In genomic region chr18:32734442-32734841, GRCh38 we compare ENCODE assay signal across 21 cellular contexts. TPM values are rescaled to one million over a fixed set of nuclear protein-coding genes. Genes with fewer than 3 reads are reported as not detected.
DNase-seq lines count a peak whose midpoint lies in the region; ATAC-seq, FAIRE-seq and TF ChIP-seq lines count a peak whose summit lies in the region.
"Had no signal": no experiment of that assay in that cellular context is flagged by ENCODE, and none has a peak within 500 bp of the region (broad histone marks: within the 10 kb centered on the region; RNA-seq: fewer than 3 reads in every experiment).

No MANE protein-coding gene starts in this region.

- H3K14ac ChIP-seq in IMR-90 (replicated peaks; ENCODE audit: low read depth, low read length) (no peak overlapping the region), H1 (ENCODE audit: insufficient read length) (no peak overlapping the region)

- H3K27me3 Mint-ChIP-seq in naive thymus-derived CD8-positive, alpha-beta T cell: peaks cover 0 to 10% (median 2%) of the 10 kb centered on the region in 5 donors
- H3K27me3 Mint-ChIP-seq: B cell had no signal

- H3K4me3 ChIP-seq in A549 (no peak overlapping the region), IMR-90 (ENCODE audit: insufficient read depth, low read depth, low read length) (no peak overlapping the region), H1 (ENCODE audit: extremely low read depth in 1 of 4, insufficient read depth in 2 of 4, low read depth in 3 of 4, low read length in 4 of 4) (no peak overlapping the region)
- H3K4me3 ChIP-seq: BLaER1 treated with 17β-estradiol and CSF1 and Interleukin-3, amounts not matched to agents 10 nM and 100 nM had no signal

- H3K23me2 ChIP-seq in H1 (ENCODE audit: low read depth, low read length): no peaks in the 10 kb centered on the region

- H3K27ac Mint-ChIP-seq in naive thymus-derived CD8-positive, alpha-beta T cell: no peak overlapping the region
- H3K27ac Mint-ChIP-seq: B cell; CD4-positive, alpha-beta T cell; CD8-positive, alpha-beta T cell had no signal

- no peak overlapping the region for H2BK12ac ChIP-seq in H1 (ENCODE audit: low read depth, low read length)

- in situ Hi-C loops in IMR-90 (cut with MboI; ENCODE audit: low sequenced_read_pairs): no loop called here

- H3K4me1 ChIP-seq in A549 (no peaks in the 10 kb centered on the region), IMR-90 (ENCODE audit: control insufficient read depth, insufficient read depth, low read length) (no peaks in the 10 kb centered on the region), H1 (replicated peaks in 1 of 4; ENCODE audit: control insufficient read depth in 3 of 4, insufficient read depth in 4 of 4, low read length in 3 of 4) (peaks cover 0 to 2% (median 0%) of the 10 kb centered on the region in 4 experiments; a peak in 1 of 7 replicates)
- H3K4me1 ChIP-seq: Caco-2 had no signal

- no peak overlapping the region for H2BK15ac ChIP-seq in IMR-90 (ENCODE audit: low read depth, low read length)
- H2BK15ac ChIP-seq in H1 (ENCODE audit: low read length): no peak overlapping the region

- no peaks in the 10 kb centered on the region for H3K9me1 ChIP-seq in IMR-90 (ENCODE audit: insufficient read depth, low read length)

- TF ChIP-seq EP300 in A549 (IDR thresholded peaks at IDR 0.05) (no peak), H1 (IDR thresholded peaks at IDR 0.05; ENCODE audit: borderline replicate concordance in 1 of 2, low read depth in 2 of 2, low read length in 2 of 2) (no peak)

- H2BK20ac ChIP-seq in IMR-90 (ENCODE audit: low read depth, low read length) (no peak overlapping the region), H1 (ENCODE audit: low read length) (no peak overlapping the region)

- H3K27me3 ChIP-seq in IMR-90 (ENCODE audit: control insufficient read depth, insufficient read depth, low read length) (no peaks in the 10 kb centered on the region), H1 (replicated peaks in 1 of 4; ENCODE audit: control insufficient read depth in 3 of 4, extremely low read depth in 1 of 4, insufficient read depth in 3 of 4, low read length in 3 of 4) (no peaks in the 10 kb centered on the region)
- H3K27me3 ChIP-seq: BLaER1 treated with 17β-estradiol and CSF1 and Interleukin-3, amounts not matched to agents 10 nM and 100 nM had no signal

- H3K9ac ChIP-seq in IMR-90 (ENCODE audit: low read depth, low read length) (no peak overlapping the region), H1 (replicated peaks in 1 of 4; ENCODE audit: extremely low read depth in 1 of 4, low read depth in 3 of 4, low read length in 3 of 4) (no peak overlapping the region)
- H3K9ac ChIP-seq: BLaER1 treated with 17β-estradiol and CSF1 and Interleukin-3, amounts not matched to agents 10 nM and 100 nM had no signal

- no peak for DNase-seq in A549 (ENCODE audit: low read depth in 1 of 2, low spot score in 1 of 2)
- DNase-seq in IMR-90: no peak
- DNase-seq in H1 (ENCODE audit: low read depth in 1 of 2, low spot score in 2 of 2): no peak
- DNase-seq in NAMALWA (ENCODE audit: low spot score): no peak
- no peak for DNase-seq in activated CD4-positive, alpha-beta T cell treated with anti-CD3 and anti-CD28 coated beads for 48 hours
- no peak for DNase-seq in naive thymus-derived CD8-positive, alpha-beta T cell
- DNase-seq: 8988T; AML-193; Caco-2; Calu3; CD4-positive, alpha-beta T cell; CD8-positive, alpha-beta T cell; DMS79 treated with DMSO at 0.1 percent for 48 hours; GF-D8 had no signal

- no peak overlapping the region for H3K56ac ChIP-seq in IMR-90 (ENCODE audit: extremely low read depth, insufficient read depth, low read length)
- no peak overlapping the region for H3K56ac ChIP-seq in H1 (replicated peaks; ENCODE audit: insufficient read length, low read depth, low read length)

- H3K4me1 Mint-ChIP-seq in naive thymus-derived CD8-positive, alpha-beta T cell: peaks cover 0 to 28% (median 2%) of the 10 kb centered on the region in 4 donors

- no peak overlapping the region for H2BK5ac ChIP-seq in IMR-90 (ENCODE audit: low read depth, low read length, poor library complexity, severe bottlenecking)
- H2BK5ac ChIP-seq in H1 (ENCODE audit: low read depth, low read length): no peak overlapping the region

- no peak for FAIRE-seq in A549 (lab: Jason Lieb, UNC)
- no peak for FAIRE-seq in H1 (lab: Jason Lieb, UNC)
- FAIRE-seq: A204.1, G401.6, GM12891 had no signal

- H2AK9ac ChIP-seq in IMR-90 (replicated peaks; ENCODE audit: low read depth, low read length, poor library complexity): no peak overlapping the region

- no peaks in the 10 kb centered on the region for H3K79me1 ChIP-seq in IMR-90 (ENCODE audit: low read depth in 1 of 2, low read length in 2 of 2)
- H3K79me1 ChIP-seq in H1 (ENCODE audit: low read depth, low read length): no peaks in the 10 kb centered on the region

- H3K36me3 ChIP-seq in IMR-90 (ENCODE audit: control insufficient read depth, insufficient read depth, low read length): no peaks in the 10 kb centered on the region
- no peaks in the 10 kb centered on the region for H3K36me3 ChIP-seq in H1 (ENCODE audit: control insufficient read depth in 2 of 4, insufficient read depth in 4 of 4, low read length in 3 of 4)
- H3K36me3 ChIP-seq: BLaER1 treated with 17β-estradiol and CSF1 and Interleukin-3, amounts not matched to agents 10 nM and 100 nM had no signal

- intact Hi-C loops in IMR-90 (cut with micrococcal nuclease): no loop called here

- no peak overlapping the region for H3K27ac ChIP-seq in A549
- no peak overlapping the region for H3K27ac ChIP-seq in IMR-90 (ENCODE audit: insufficient read depth, low read length)
- no peak overlapping the region for H3K27ac ChIP-seq in H1 (ENCODE audit: low read depth, low read length)
- H3K27ac ChIP-seq: BLaER1 treated with 17β-estradiol and CSF1 and Interleukin-3, amounts not matched to agents 10 nM and 100 nM; C4-2B had no signal

- H3K4me3 Mint-ChIP-seq in naive thymus-derived CD8-positive, alpha-beta T cell: no peak overlapping the region
- H3K4me3 Mint-ChIP-seq: B cell; CD4-positive, alpha-beta T cell; CD8-positive, alpha-beta T cell had no signal

- peaks cover 0 to 19% (median 2%) of the 10 kb centered on the region in 9 donors for H3K9me3 Mint-ChIP-seq in naive thymus-derived CD8-positive, alpha-beta T cell
- H3K9me3 Mint-ChIP-seq: CD8-positive, alpha-beta T cell had no signal

- H2AFZ ChIP-seq in IMR-90 (replicated peaks; ENCODE audit: low read length, poor library complexity): no peak overlapping the region
- H2AFZ ChIP-seq in H1 (ENCODE audit: low read length): no peak overlapping the region

- H2AK5ac ChIP-seq in IMR-90 (ENCODE audit: low read depth, low read length) (no peak overlapping the region), H1 (ENCODE audit: low read depth, low read length) (no peak overlapping the region)

- H4K5ac ChIP-seq in IMR-90 (ENCODE audit: low read depth, low read length): no peak overlapping the region
- no peak overlapping the region for H4K5ac ChIP-seq in H1 (ENCODE audit: insufficient read length, low read depth, low read length)

- H3K4ac ChIP-seq in IMR-90 (ENCODE audit: low read depth, low read length) (no peak overlapping the region), H1 (replicated peaks; ENCODE audit: insufficient read length, low read depth, low read length) (no peak overlapping the region)

- CTCF ChIA-PET in A549 (lab: Yijun Ruan, JAX): no interaction called here
- CTCF ChIA-PET in IMR-90 (lab: Yijun Ruan, JAX): no interaction called here
- CTCF ChIA-PET in H1 (lab: Charles Lee; ENCODE audit: partially characterized antibody): interaction anchor here (1.0 to 1.5 kb wide), 4 partner anchors 8 to 196 kb away, joined by 3 read pairs; no protein-coding TSS in a partner anchor

- TF ChIP-seq RAD21 in A549 (conservative IDR thresholded peaks at IDR 0.05 in 1 of 2, IDR thresholded peaks at IDR 0.05 in 1 of 2) (no peak), IMR-90 (IDR thresholded peaks at IDR 0.05; ENCODE audit: low read length) (no peak), H1 (IDR thresholded peaks at IDR 0.05 in 1 of 2, conservative IDR thresholded peaks at IDR 0.05 in 1 of 2; ENCODE audit: low read depth in 2 of 2, low read length in 2 of 2) (no peak)

- no peak overlapping the region for H3K23ac ChIP-seq in IMR-90 (ENCODE audit: low read depth, low read length)
- H3K23ac ChIP-seq in H1 (ENCODE audit: insufficient read length): no peak overlapping the region

- BruUV-seq in IMR-90 (replicated peaks; lab: Mats Ljungman, UMichigan): no TSS peak

- POLR2A ChIA-PET in A549 (lab: Yijun Ruan, JAX): no interaction called here
- POLR2A ChIA-PET in IMR-90 (lab: Charles Lee; ENCODE audit: unreplicated experiment): no interaction called here
- POLR2A ChIA-PET in H1 (lab: Charles Lee; ENCODE audit: partially characterized antibody): no interaction called here
- POLR2A ChIA-PET in naive thymus-derived CD8-positive, alpha-beta T cell (lab: Charles Lee): no interaction called here

- dilution Hi-C loops in IMR-90 (cut with HindIII; ENCODE audit: low sequenced_read_pairs, unreplicated experiment): no loop called here

- TF ChIP-seq POLR2A in A549 (IDR thresholded peaks at IDR 0.05; ENCODE audit: low read length) (no peak), IMR-90 (IDR thresholded peaks at IDR 0.05; ENCODE audit: low read depth, low read length) (no peak), H1 (IDR thresholded peaks at IDR 0.05; ENCODE audit: control extremely low read depth in 1 of 2, low read depth in 2 of 2, low read length in 2 of 2) (no peak)

- no peak overlapping the region for H3K4me2 ChIP-seq in A549
- H3K4me2 ChIP-seq in IMR-90 (ENCODE audit: low read depth, low read length): no peak overlapping the region
- H3K4me2 ChIP-seq in H1 (ENCODE audit: insufficient read depth in 1 of 2, low read depth in 2 of 2, low read length in 2 of 2): no peak overlapping the region
- H3K4me2 ChIP-seq: BLaER1 treated with 17β-estradiol and CSF1 and Interleukin-3, amounts not matched to agents 10 nM and 100 nM had no signal

- no peaks in the 10 kb centered on the region for H3K36me3 Mint-ChIP-seq in naive thymus-derived CD8-positive, alpha-beta T cell
- H3K36me3 Mint-ChIP-seq: CD8-positive, alpha-beta T cell had no signal

- H2BK120ac ChIP-seq in IMR-90 (ENCODE audit: low read depth, low read length) (no peak overlapping the region), H1 (replicated peaks; ENCODE audit: low read depth, low read length) (no peak overlapping the region)

- no peaks in the 10 kb centered on the region for H3K79me2 ChIP-seq in H1 (ENCODE audit: control insufficient read depth in 1 of 2, insufficient read depth in 2 of 2, low read length in 2 of 2)

- WGBS in A549 (ENCODE audit: missing lambda C conversion rate): 49% methylated on average over 2 of the region's 2 CpGs
- WGBS in IMR-90 (ENCODE audit: extremely low coverage in 2 of 2, insufficient read length in 1 of 2), 2 experiments: no CpG with 5 or more reads among the region's 2 CpGs
- WGBS in H1 (ENCODE audit: extremely low coverage in 1 of 2, insufficient coverage in 1 of 2, insufficient read length in 1 of 2, insufficient replicate concordance in 2 of 2, low coverage in 1 of 2, low lambda C conversion rate in 2 of 2, missing lambda C conversion rate in 1 of 2), 2 experiments: 90% methylated on average over 2 of the region's 2 CpGs; no CpG with 5 or more reads in 1 of the 2 experiments

- H3K9me3 ChIP-seq in A549: no peaks in the 10 kb centered on the region
- no peaks in the 10 kb centered on the region for H3K9me3 ChIP-seq in IMR-90 (ENCODE audit: control insufficient read depth, insufficient read depth, low read length)
- no peaks in the 10 kb centered on the region for H3K9me3 ChIP-seq in H1 (ENCODE audit: insufficient read depth in 2 of 2, low read depth in 1 of 2, low read length in 1 of 2)
- H3K9me3 ChIP-seq: Caco-2 had no signal

- no peak for TF ChIP-seq CTCF in A549 (IDR thresholded peaks at IDR 0.05)
- TF ChIP-seq CTCF in IMR-90 (conservative IDR thresholded peaks at IDR 0.05; ENCODE audit: low read depth, low read length): no peak
- TF ChIP-seq CTCF in H1 (IDR thresholded peaks at IDR 0.05; ENCODE audit: control extremely low read depth in 1 of 3, insufficient read depth in 1 of 3, low read depth in 1 of 3, low read length in 3 of 3): no peak

- H4K20me1 ChIP-seq in IMR-90 (ENCODE audit: insufficient read depth, low read length) (no peaks in the 10 kb centered on the region), H1 (replicated peaks in 1 of 2; ENCODE audit: control insufficient read depth in 1 of 2, insufficient read depth in 2 of 2, low read length in 2 of 2) (no peaks in the 10 kb centered on the region)
- H4K20me1 ChIP-seq: BLaER1 treated with 17β-estradiol and CSF1 and Interleukin-3, amounts not matched to agents 10 nM and 100 nM had no signal

- H3K18ac ChIP-seq in IMR-90 (ENCODE audit: low read depth, low read length): no peak overlapping the region
- H3K18ac ChIP-seq in H1 (ENCODE audit: extremely low read depth, low read length): no peak overlapping the region

- no peak overlapping the region for H4K8ac ChIP-seq in IMR-90 (ENCODE audit: low read depth in 2 of 2, low read length in 2 of 2)
- no peak overlapping the region for H4K8ac ChIP-seq in H1 (ENCODE audit: extremely low read depth, insufficient read depth, low read length)

- H4K91ac ChIP-seq in IMR-90 (ENCODE audit: insufficient read depth, low read depth, low read length): no peak overlapping the region
- H4K91ac ChIP-seq in H1 (replicated peaks; ENCODE audit: insufficient read length, low read length): no peak overlapping the region

- no peak for ATAC-seq in A549
- ATAC-seq in IMR-90 (ENCODE audit: low read depth): no peak
- no peak for ATAC-seq in naive thymus-derived CD8-positive, alpha-beta T cell
- ATAC-seq: CD8-positive, alpha-beta T cell had no signal

RNA-seq across cellular contexts. Expression of gene KLHL14, which starts 38.4 kb away (rescaled TPM):
- polyA plus RNA-seq in A549 (2011; rRNA removed) (not detected in 2 replicates), A549 (2017; fragmentation: RNase III; extraction: RNeasy Plus Mini Kit Qiagen cat#74134 plus additional on column Dnase treatment) (not detected in 3 replicates), IMR-90 (2012; rRNA removed) (not detected in 2 replicates), H1 (2011; rRNA removed) (1.1 and 1.4 TPM in 2 replicates)
- polyA plus RNA-seq in A549 (2012; cell fraction: cytosol; rRNA removed): not detected in 2 replicates
- not detected in 2 replicates for polyA plus RNA-seq in A549 (2012; cell fraction: nucleus; rRNA removed)
- not detected in 2 replicates for polyA minus RNA-seq in A549 (2011; rRNA and poly(A)+ RNA removed)
- not detected in 2 replicates for total RNA-seq in IMR-90 (2012; rRNA removed)
- not detected in 2 replicates for polyA plus RNA-seq in IMR-90 (2012; cell fraction: cytosol; rRNA removed)
- polyA plus RNA-seq in IMR-90 (2012; cell fraction: nucleus; rRNA removed; ENCODE audit: low replicate concordance): not detected in 2 replicates
- 1.2 and 1.3 TPM in 2 replicates for total RNA-seq in H1 (2021; fragmentation: NEBNext Ultra II Directional; extraction: Animal tissue kit (Norgen Biotek cat#: 25700))
- 0.96 TPM for polyA plus RNA-seq in H1 (2011; cell fraction: cytosol; rRNA removed)
- 2.2 TPM for polyA plus RNA-seq in H1 (2011; cell fraction: nucleus; rRNA removed)
- polyA plus RNA-seq in H1 (2012, experiment 1 of 2): 1.2 to 1.8 TPM (median 1.5 TPM) in 4 replicates
- 0.16 TPM for polyA plus RNA-seq in H1 (2012, experiment 2 of 2)
- 0.36 TPM for polyA plus RNA-seq in H1 (2013, experiment 1 of 2)
- polyA plus RNA-seq in H1 (2013, experiment 2 of 2): 0.37 TPM
- polyA minus RNA-seq in H1 (2011; rRNA and poly(A)+ RNA removed): 1.9 and 4.7 TPM in 2 replicates
- 1.8 TPM for polyA minus RNA-seq in H1 (2011; cell fraction: cytosol; rRNA and poly(A)+ RNA removed)
- polyA minus RNA-seq in H1 (2011; cell fraction: nucleus; rRNA and poly(A)+ RNA removed): 11.2 TPM
- 1 to 10 TPM; 1.1 to 1.7 TPM for total RNA-seq in naive thymus-derived CD8-positive, alpha-beta T cell
- polyA plus RNA-seq in naive thymus-derived CD8-positive, alpha-beta T cell: not detected
- total RNA-seq: Caco-2; CD4-positive, alpha-beta T cell had no signal
- polyA plus RNA-seq: BJ had no signal

Comparison
In these comparisons a context has a peak if more than half of its experiments do, and no peak if none do; other contexts are left out.
1. Of the 18 proteins assayed by ChIP-seq in both H1 and A549: peak only in H1: none; only in A549: none; in both: MAFK; in neither: 17.